ENCODE assay signal across 23 cellular contexts in the genomic region with DNA sequence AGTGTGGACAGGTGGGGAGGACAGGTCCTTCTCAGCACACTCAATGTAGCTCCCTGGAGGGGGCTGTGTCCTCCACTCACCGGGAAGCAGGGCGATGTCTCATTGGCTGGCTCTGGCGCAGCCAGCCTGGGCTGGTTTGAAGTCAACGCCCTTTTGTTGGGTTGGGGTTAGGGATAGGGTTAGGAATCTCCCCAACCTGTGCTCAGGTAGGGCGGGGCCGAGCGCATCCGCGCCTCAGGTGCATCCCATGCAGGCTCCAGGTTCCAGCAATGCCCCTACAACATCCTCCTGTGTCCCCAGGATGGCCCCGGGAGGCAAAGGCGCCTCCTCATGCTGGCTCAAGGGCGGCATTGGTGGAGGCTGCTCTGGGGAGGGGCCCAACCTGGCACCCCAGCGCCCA.
"Had no signal": no experiment of that assay in that cellular context is flagged by ENCODE, and none has a peak within 500 bp of the region (broad histone marks: within the 10 kb centered on the region; RNA-seq: fewer than 3 reads in every experiment).

No MANE protein-coding gene starts in this region.

- H3K4me3 Mint-ChIP-seq: activated naive CD4-positive, alpha-beta T cell treated with anti-CD3 and anti-CD28 coated beads, Interleukin-2, amount 10 ng/mL, durations not matched to agents 7 days and 5 days; activated naive CD8-positive, alpha-beta T cell treated with anti-CD3 and anti-CD28 coated beads, Interleukin-2, amount 50 U/mL, for 24 hours; mesothelial cell of epicardium; neural progenitor cell; type B pancreatic cell had no signal

- ATAC-seq: activated naive CD8-positive, alpha-beta T cell treated with anti-CD3 and anti-CD28 coated beads, Interleukin-2, amount 50 U/mL, for 24 hours; body of pancreas had no signal

- DNase-seq: activated B cell treated with CpG ODN at 0.5 μM for 24 hours; activated CD4-positive, alpha-beta T cell treated with anti-CD3 and anti-CD28 coated beads for 4 hours; activated CD4-positive, alpha-beta T cell treated with anti-CD3 and anti-CD28 coated beads, Interleukin-2, amount 50 U/mL, for 48 hours; activated effector memory CD4-positive, alpha-beta T cell treated with Interleukin-2 at 50 U/mL for 16 hours; activated naive CD4-positive, alpha-beta T cell treated with anti-CD3 and anti-CD28 coated beads, Interleukin-2, amount 10 ng/mL, durations not matched to agents 7 days and 5 days; activated naive CD8-positive, alpha-beta T cell treated with anti-CD3 and anti-CD28 coated beads, Interleukin-2, amount 50 U/mL, for 24 hours; activated T-cell treated with anti-CD3 and anti-CD28 coated beads, Interleukin-2, amount 50 U/mL, for 48 hours; body of pancreas; cortex of kidney; foreskin fibroblast; left ventricle myocardium inferior; naive thymus-derived CD8-positive, alpha-beta T cell; sigmoid colon; stimulated activated CD4-positive, alpha-beta T cell treated with anti-CD3 and anti-CD28 coated beads, Interleukin-15, amount 100 ng/mL, for 24 hours; stimulated activated CD8-positive, alpha-beta memory T cell treated with anti-CD3 and anti-CD28 coated beads, Interleukin-4, amount 100 ng/mL, for 48 hours; stimulated activated naive CD4-positive, alpha-beta T cell treated with Interleukin-2 at 50 U/mL for 16 hours; T1000 had no signal

- H3K9me3 ChIP-seq: body of pancreas, left ventricle myocardium inferior, sigmoid colon, thoracic aorta had no signal

- H3K4me2 ChIP-seq: neural progenitor cell, smooth muscle cell had no signal

- H3K9me3 Mint-ChIP-seq: activated B cell treated with CpG ODN at 0.5 μM for 24 hours; activated naive CD4-positive, alpha-beta T cell treated with anti-CD3 and anti-CD28 coated beads, Interleukin-2, amount 10 ng/mL, durations not matched to agents 7 days and 5 days; activated naive CD8-positive, alpha-beta T cell treated with anti-CD3 and anti-CD28 coated beads, Interleukin-2, amount 50 U/mL, for 24 hours; mesothelial cell of epicardium; type B pancreatic cell had no signal

- H3K27ac Mint-ChIP-seq: activated B cell treated with CpG ODN at 0.5 μM for 24 hours; activated naive CD4-positive, alpha-beta T cell treated with anti-CD3 and anti-CD28 coated beads, Interleukin-2, amount 10 ng/mL, durations not matched to agents 7 days and 5 days; activated naive CD8-positive, alpha-beta T cell treated with anti-CD3 and anti-CD28 coated beads, Interleukin-2, amount 50 U/mL, for 24 hours; mesothelial cell of epicardium; neural progenitor cell; type B pancreatic cell had no signal

- H3K9ac ChIP-seq: neural progenitor cell had no signal

- H2AFZ ChIP-seq: neural progenitor cell had no signal

- H3K4me1 ChIP-seq: body of pancreas, left ventricle myocardium inferior, neural progenitor cell, sigmoid colon had no signal

- H3K27me3 ChIP-seq: body of pancreas, cardiac muscle cell, neural progenitor cell had no signal

- H3K27ac ChIP-seq: body of pancreas, cardiac muscle cell, left ventricle myocardium inferior, neural progenitor cell, sigmoid colon, thoracic aorta had no signal

- H3K4me3 ChIP-seq: body of pancreas, cardiac muscle cell, left ventricle myocardium inferior, neural progenitor cell, sigmoid colon, smooth muscle cell, thoracic aorta had no signal

- H3K27me3 Mint-ChIP-seq: activated B cell treated with CpG ODN at 0.5 μM for 24 hours; activated naive CD8-positive, alpha-beta T cell treated with anti-CD3 and anti-CD28 coated beads, Interleukin-2, amount 50 U/mL, for 24 hours; naive thymus-derived CD8-positive, alpha-beta T cell; type B pancreatic cell had no signal

- H3K36me3 ChIP-seq: cardiac muscle cell, left ventricle myocardium inferior, neural progenitor cell, sigmoid colon, thoracic aorta had no signal
